In the genomic region with DNA sequence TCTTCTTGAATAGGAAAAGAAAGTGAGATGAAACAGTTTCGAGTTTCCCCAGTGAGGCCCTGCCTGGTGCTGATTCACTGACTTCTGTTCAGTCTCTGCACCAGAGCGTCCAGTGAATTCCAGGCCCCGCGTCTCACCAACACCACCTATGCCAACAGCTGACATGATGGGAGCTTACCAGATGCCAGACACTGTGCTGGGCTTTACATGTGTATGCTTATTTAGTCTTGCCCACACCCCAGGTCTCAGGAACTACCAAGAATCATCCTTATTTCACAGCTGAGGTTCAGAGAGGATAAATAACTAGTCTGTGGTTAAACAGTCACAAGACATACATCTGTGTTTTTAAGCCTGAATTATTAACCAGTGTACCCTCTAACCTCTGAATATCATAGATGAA, we compare ENCODE assay signal across 17 cellular contexts. TPM values are rescaled to one million over a fixed set of nuclear protein-coding genes. Genes with fewer than 3 reads are reported as not detected.
DNase-seq lines count a peak whose midpoint lies in the region; ATAC-seq and TF ChIP-seq lines count a peak whose summit lies in the region.
"Had no signal": no experiment of that assay in that cellular context is flagged by ENCODE, and none has a peak within 500 bp of the region (broad histone marks: within the 10 kb centered on the region; RNA-seq: fewer than 3 reads in every experiment).

No MANE protein-coding gene starts in this region.

- H3K4me3 ChIP-seq in BLaER1: no peak overlapping the region
- H3K4me3 ChIP-seq in epithelial cell of proximal tubule (ENCODE audit: low read depth, low read length): no peak overlapping the region
- no peak overlapping the region for H3K4me3 ChIP-seq in neural progenitor cell
- no peak overlapping the region for H3K4me3 ChIP-seq in PC-9

- H3K27ac Mint-ChIP-seq in neural progenitor cell: peak overlapping the region; percentile 15
- H3K27ac Mint-ChIP-seq in activated naive CD4-positive, alpha-beta T cell treated with anti-CD3 and anti-CD28 coated beads, Interleukin-2, amount 50 U/mL, for 72 hours: no peak overlapping the region
- H3K27ac Mint-ChIP-seq: activated naive CD8-positive, alpha-beta T cell treated with anti-CD3 and anti-CD28 coated beads for 36 hours; B cell had no signal

- POLR2A ChIA-PET in PC-9 (lab: Charles Lee; ENCODE audit: unreplicated experiment): no interaction called here

- H4K20me1 ChIP-seq in BLaER1 (no peaks in the 10 kb centered on the region), neural progenitor cell (ENCODE audit: low read depth) (no peaks in the 10 kb centered on the region), PC-9 (ENCODE audit: insufficient read depth) (no peaks in the 10 kb centered on the region)

- no peaks in the 10 kb centered on the region for H3K9me2 ChIP-seq in PC-9 (ENCODE audit: insufficient read depth)

- DNase-seq in epithelial cell of proximal tubule (ENCODE audit: low read depth): peak; percentile 63
- peak; percentile 22 for DNase-seq in neural progenitor cell (ENCODE audit: low spot score)
- no peak for DNase-seq in activated naive CD4-positive, alpha-beta T cell treated with anti-CD3 and anti-CD28 coated beads, Interleukin-2, amount 50 U/mL, for 72 hours (ENCODE audit: low spot score in 2 of 2)
- no peak for DNase-seq in SIG-M5 treated with dmso at 0.1 percent for 504 hours (lab: John Stamatoyannopoulos, UW; ENCODE audit: unreplicated experiment)
- DNase-seq in PC-9: no peak
- DNase-seq: activated CD4-positive, alpha-beta T cell treated with anti-CD3 and anti-CD28 coated beads for 48 hours; activated naive CD8-positive, alpha-beta T cell treated with anti-CD3 and anti-CD28 coated beads for 36 hours; activated T-cell treated with anti-CD3 and anti-CD28 coated beads, Interleukin-2, amount 50 U/mL, for 1 hour; DMS53; NCI-H1048; NCI-H82 had no signal

- no TSS peak for BruUV-seq in PC-9 (replicated peaks; lab: Mats Ljungman, UMichigan)

- TF ChIP-seq CTCF in epithelial cell of proximal tubule (conservative IDR thresholded peaks at IDR 0.05; ENCODE audit: low read depth, low read length): no peak
- no peak for TF ChIP-seq CTCF in neural progenitor cell (IDR thresholded peaks at IDR 0.05)
- TF ChIP-seq CTCF in PC-9 (conservative IDR thresholded peaks at IDR 0.05): no peak

- peaks cover 4% of the 10 kb centered on the region for H3K36me3 Mint-ChIP-seq in neural progenitor cell
- H3K36me3 Mint-ChIP-seq in activated naive CD4-positive, alpha-beta T cell treated with anti-CD3 and anti-CD28 coated beads, Interleukin-2, amount 50 U/mL, for 72 hours: no peaks in the 10 kb centered on the region
- H3K36me3 Mint-ChIP-seq: activated naive CD8-positive, alpha-beta T cell treated with anti-CD3 and anti-CD28 coated beads for 36 hours had no signal

- H3K27me3 ChIP-seq in BLaER1 (no peaks in the 10 kb centered on the region), neural progenitor cell (no peaks in the 10 kb centered on the region), PC-9 (ENCODE audit: insufficient read depth, low read depth) (no peaks in the 10 kb centered on the region)

- ATAC-seq in HG02759 (IDR thresholded peaks at IDR 0.05; ENCODE audit: unreplicated experiment): peak; percentile 45
- no peak for ATAC-seq in activated naive CD4-positive, alpha-beta T cell treated with anti-CD3 and anti-CD28 coated beads, Interleukin-2, amount 50 U/mL, for 72 hours
- ATAC-seq in SK-N-SH treated with all-trans-retinoic acid at 6 μM for 48 hours: no peak
- ATAC-seq: HepG2 had no signal

- peak overlapping the region; percentile 21 for H3K4me2 ChIP-seq in BLaER1
- no peak overlapping the region for H3K4me2 ChIP-seq in neural progenitor cell
- no peak overlapping the region for H3K4me2 ChIP-seq in PC-9

- H3K9me3 ChIP-seq in BLaER1: peaks cover 9% of the 10 kb centered on the region; the same call in 1 of the 2 replicates
- no peaks in the 10 kb centered on the region for H3K9me3 ChIP-seq in neural progenitor cell (ENCODE audit: low read depth)
- H3K9me3 ChIP-seq in PC-9 (ENCODE audit: insufficient read depth, low read depth): no peaks in the 10 kb centered on the region

- peaks cover 4% of the 10 kb centered on the region for H3K9me3 Mint-ChIP-seq in neural progenitor cell
- H3K9me3 Mint-ChIP-seq in activated naive CD4-positive, alpha-beta T cell treated with anti-CD3 and anti-CD28 coated beads, Interleukin-2, amount 50 U/mL, for 72 hours: peaks cover 5 to 9% of the 10 kb centered on the region in 2 donors
- H3K9me3 Mint-ChIP-seq: activated naive CD8-positive, alpha-beta T cell treated with anti-CD3 and anti-CD28 coated beads for 36 hours had no signal

- CTCF ChIA-PET in PC-9 (lab: Charles Lee): no interaction called here

- no peak overlapping the region; the same call in 1 of the 2 replicates for H3K9ac ChIP-seq in BLaER1
- H3K9ac ChIP-seq in neural progenitor cell: no peak overlapping the region

- H3K4me1 Mint-ChIP-seq in neural progenitor cell: peaks cover 28% of the 10 kb centered on the region
- H3K4me1 Mint-ChIP-seq: activated naive CD8-positive, alpha-beta T cell treated with anti-CD3 and anti-CD28 coated beads for 36 hours; B cell had no signal

- H3K4me3 Mint-ChIP-seq in neural progenitor cell: no peak overlapping the region
- H3K4me3 Mint-ChIP-seq: activated naive CD8-positive, alpha-beta T cell treated with anti-CD3 and anti-CD28 coated beads for 36 hours; B cell had no signal

- H3K79me2 ChIP-seq in neural progenitor cell (ENCODE audit: low read depth): no peaks in the 10 kb centered on the region
- no peaks in the 10 kb centered on the region for H3K79me2 ChIP-seq in PC-9 (ENCODE audit: low read depth)

- H3K36me3 ChIP-seq in BLaER1 (no peaks in the 10 kb centered on the region), neural progenitor cell (no peaks in the 10 kb centered on the region), PC-9 (ENCODE audit: low read depth) (no peaks in the 10 kb centered on the region)

- peaks cover 6% of the 10 kb centered on the region for H3F3A ChIP-seq in neural progenitor cell (ENCODE audit: low read depth)
- peaks cover 12% of the 10 kb centered on the region for H3F3A ChIP-seq in PC-9 (ENCODE audit: insufficient read depth, low read depth)

- H3K4me1 ChIP-seq in BLaER1: peaks cover 12% of the 10 kb centered on the region
- H3K4me1 ChIP-seq in neural progenitor cell: peaks cover 24% of the 10 kb centered on the region
- H3K4me1 ChIP-seq in PC-9 (replicated peaks; ENCODE audit: insufficient read depth): peaks cover 24% of the 10 kb centered on the region

- H3K27me3 Mint-ChIP-seq in neural progenitor cell (ENCODE audit: insufficient read depth, low read depth): peaks cover 2% of the 10 kb centered on the region

- H3K27ac ChIP-seq in BLaER1 (no peak overlapping the region), neural progenitor cell (no peak overlapping the region), PC-9 (no peak overlapping the region)

- intact Hi-C loops in PC-9 (cut with micrococcal nuclease; ENCODE audit: unreplicated experiment): no loop called here

- H2AFZ ChIP-seq in neural progenitor cell (replicated peaks) (peak overlapping the region; percentile 58), PC-9 (no peak overlapping the region)

TF ChIP-seq in SK-N-SH treated with all-trans-retinoic acid at 6 μM for 48 hours, 23 proteins besides CTCF, POLR2A, EP300 and RAD21 (continues in another document):
- no peak for TF ChIP-seq ARNTL (CRISPR knock-in tag; IDR thresholded peaks at IDR 0.05; ENCODE audit: borderline replicate concordance, low read depth)
- TF ChIP-seq, protein P1, sequence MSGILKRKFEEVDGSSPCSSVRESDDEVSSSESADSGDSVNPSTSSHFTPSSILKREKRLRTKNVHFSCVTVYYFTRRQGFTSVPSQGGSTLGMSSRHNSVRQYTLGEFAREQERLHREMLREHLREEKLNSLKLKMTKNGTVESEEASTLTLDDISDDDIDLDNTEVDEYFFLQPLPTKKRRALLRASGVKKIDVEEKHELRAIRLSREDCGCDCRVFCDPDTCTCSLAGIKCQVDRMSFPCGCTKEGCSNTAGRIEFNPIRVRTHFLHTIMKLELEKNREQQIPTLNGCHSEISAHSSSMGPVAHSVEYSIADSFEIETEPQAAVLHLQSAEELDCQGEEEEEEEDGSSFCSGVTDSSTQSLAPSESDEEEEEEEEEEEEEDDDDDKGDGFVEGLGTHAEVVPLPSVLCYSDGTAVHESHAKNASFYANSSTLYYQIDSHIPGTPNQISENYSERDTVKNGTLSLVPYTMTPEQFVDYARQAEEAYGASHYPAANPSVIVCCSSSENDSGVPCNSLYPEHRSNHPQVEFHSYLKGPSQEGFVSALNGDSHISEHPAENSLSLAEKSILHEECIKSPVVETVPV (CRISPR knock-in tag; IDR thresholded peaks at IDR 0.05): no peak
- no peak for TF ChIP-seq SNAI2 (CRISPR knock-in tag; IDR thresholded peaks at IDR 0.05)
- TF ChIP-seq, protein P2, sequence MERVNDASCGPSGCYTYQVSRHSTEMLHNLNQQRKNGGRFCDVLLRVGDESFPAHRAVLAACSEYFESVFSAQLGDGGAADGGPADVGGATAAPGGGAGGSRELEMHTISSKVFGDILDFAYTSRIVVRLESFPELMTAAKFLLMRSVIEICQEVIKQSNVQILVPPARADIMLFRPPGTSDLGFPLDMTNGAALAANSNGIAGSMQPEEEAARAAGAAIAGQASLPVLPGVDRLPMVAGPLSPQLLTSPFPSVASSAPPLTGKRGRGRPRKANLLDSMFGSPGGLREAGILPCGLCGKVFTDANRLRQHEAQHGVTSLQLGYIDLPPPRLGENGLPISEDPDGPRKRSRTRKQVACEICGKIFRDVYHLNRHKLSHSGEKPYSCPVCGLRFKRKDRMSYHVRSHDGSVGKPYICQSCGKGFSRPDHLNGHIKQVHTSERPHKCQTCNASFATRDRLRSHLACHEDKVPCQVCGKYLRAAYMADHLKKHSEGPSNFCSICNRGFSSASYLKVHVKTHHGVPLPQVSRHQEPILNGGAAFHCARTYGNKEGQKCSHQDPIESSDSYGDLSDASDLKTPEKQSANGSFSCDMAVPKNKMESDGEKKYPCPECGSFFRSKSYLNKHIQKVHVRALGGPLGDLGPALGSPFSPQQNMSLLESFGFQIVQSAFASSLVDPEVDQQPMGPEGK (CRISPR knock-in tag; IDR thresholded peaks at IDR 0.05; ENCODE audit: borderline replicate concordance): no peak
- TF ChIP-seq CSDC2 (CRISPR knock-in tag; IDR thresholded peaks at IDR 0.05): no peak
- TF ChIP-seq RARB (CRISPR knock-in tag; IDR thresholded peaks at IDR 0.05): no peak
- no peak for TF ChIP-seq GLIS3 (CRISPR knock-in tag; IDR thresholded peaks at IDR 0.05)

RNA-seq across cellular contexts. Expression of a gene that starts 29.1 kb away (rescaled TPM):
- total RNA-seq in epithelial cell of proximal tubule (0.72 and 2.2 TPM in 2 replicates), neural progenitor cell (ENCODE audit: low replicate concordance) (not detected in 2 replicates), PC-9 (2021) (not detected in 2 replicates)
- not detected for total RNA-seq in activated naive CD4-positive, alpha-beta T cell treated with anti-CD3 and anti-CD28 coated beads, Interleukin-2, amount 50 U/mL, for 72 hours
- total RNA-seq: activated naive CD8-positive, alpha-beta T cell treated with anti-CD3 and anti-CD28 coated beads for 36 hours; HepG2; lung microvascular endothelial cell had no signal

Comparison
In these comparisons a context has a peak if more than half of its experiments do, and no peak if none do; other contexts are left out.
1. DNase-seq: peak in epithelial cell of proximal tubule (single experiment) and neural progenitor cell (single experiment); none in activated naive CD4-positive, alpha-beta T cell treated with anti-CD3 and anti-CD28 coated beads, Interleukin-2, amount 50 U/mL, for 72 hours (0 of 2), SIG-M5 treated with dmso at 0.1 percent for 504 hours (single experiment) and PC-9 (0 of 2).